19 cellular contexts compared by ENCODE assay signal in the genomic region with DNA sequence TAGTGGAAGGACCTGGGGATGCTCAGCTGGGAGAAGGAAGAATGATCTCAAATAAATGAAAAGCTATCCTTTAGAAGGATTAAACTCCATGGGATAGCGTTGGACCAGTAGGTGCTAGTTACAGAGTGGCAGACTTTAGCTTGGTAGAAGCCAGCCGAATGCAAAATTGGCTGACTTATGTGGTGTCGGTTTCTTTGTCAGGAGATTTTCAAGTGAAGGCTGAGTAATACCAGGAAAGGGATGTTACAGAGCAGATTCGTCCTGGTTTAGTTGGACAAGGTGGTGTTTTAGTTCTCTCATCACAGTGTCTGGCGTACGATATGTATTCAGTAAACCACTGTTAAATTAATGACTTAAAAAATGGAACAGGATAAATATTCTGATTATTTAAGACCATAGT. TPM values are rescaled to one million over a fixed set of nuclear protein-coding genes. Genes with fewer than 3 reads are reported as not detected.
DNase-seq lines count a peak whose midpoint lies in the region; ATAC-seq lines count a peak whose summit lies in the region.
"Had no signal": no experiment of that assay in that cellular context is flagged by ENCODE, and none has a peak within 500 bp of the region (broad histone marks: within the 10 kb centered on the region; RNA-seq: fewer than 3 reads in every experiment).

No MANE protein-coding gene starts in this region.

- peak; percentile 54 to 70 for ATAC-seq in activated T-cell treated with anti-CD3 and anti-CD28 coated beads, Interleukin-2, amount 50 U/mL, for 72 hours (replicated peaks in 1 of 2)
- peak; percentile 54 for ATAC-seq in GM21447 (IDR thresholded peaks at IDR 0.05; ENCODE audit: unreplicated experiment)
- ATAC-seq in HG03565 (IDR thresholded peaks at IDR 0.05; ENCODE audit: unreplicated experiment) = peak; percentile 37
- ATAC-seq in stimulated activated naive B cell treated with anti-CD40 and anti-IgM and Interleukin-4, amounts not matched to agents 10 μg/mL and 1 μg/mL and 100 μg/mL, for 72 hours (replicated peaks) = peak in 1 of 2 donors; percentile 38
- ATAC-seq in GM18907 (IDR thresholded peaks at IDR 0.05; ENCODE audit: unreplicated experiment) = no peak
- ATAC-seq: A549, heart right ventricle, right lobe of liver had no signal

- H3K36me3 Mint-ChIP-seq in activated T-cell treated with anti-CD3 and anti-CD28 coated beads, Interleukin-2, amount 50 U/mL, for 72 hours (ENCODE audit: insufficient read depth in 2 of 2) = peaks cover 3 to 4% of the 10 kb centered on the region in 2 donors
- peaks cover 25 to 33% of the 10 kb centered on the region in 2 donors for H3K36me3 Mint-ChIP-seq in stimulated activated naive B cell treated with anti-CD40 and anti-IgM and Interleukin-4, amounts not matched to agents 10 μg/mL and 1 μg/mL and 100 μg/mL, for 72 hours

- DNase-seq in activated T-cell treated with anti-CD3 and anti-CD28 coated beads, Interleukin-2, amount 50 U/mL, for 72 hours = peak; percentile 18 to 20
- DNase-seq in activated T-cell treated with anti-CD3 and anti-CD28 coated beads, Interleukin-2, amount 50 U/mL, for 1 hour = no peak
- DNase-seq in stimulated activated naive B cell treated with anti-CD40 and anti-IgM and Interleukin-4, amounts not matched to agents 10 μg/mL and 1 μg/mL and 100 μg/mL, for 72 hours = no peak
- DNase-seq in SKM-1 treated with dmso at 0.1 percent for 144 hours (lab: John Stamatoyannopoulos, UW; ENCODE audit: unreplicated experiment) = no peak
- DNase-seq in glomerular visceral epithelial cell (ENCODE audit: extremely low spot score) = no peak
- DNase-seq: activated B cell treated with CpG ODN at 0.5 μM for 24 hours; activated T-cell treated with anti-CD3 and anti-CD28 coated beads for 4 hours; GM23248; heart right ventricle; midbrain; NCI-H774; right lobe of liver; stimulated activated CD8-positive, alpha-beta memory T cell treated with anti-CD3 and anti-CD28 coated beads, Interleukin-4, amount 100 ng/mL, for 48 hours; transverse colon had no signal

- H3K4me1 Mint-ChIP-seq in activated T-cell treated with anti-CD3 and anti-CD28 coated beads, Interleukin-2, amount 50 U/mL, for 72 hours (ENCODE audit: low read depth) = peaks cover 52% of the 10 kb centered on the region
- H3K4me1 Mint-ChIP-seq in stimulated activated naive B cell treated with anti-CD40 and anti-IgM and Interleukin-4, amounts not matched to agents 10 μg/mL and 1 μg/mL and 100 μg/mL, for 72 hours = peaks cover 11 to 30% of the 10 kb centered on the region in 2 donors

- peak overlapping the region; percentile 13 for H3K27ac Mint-ChIP-seq in activated T-cell treated with anti-CD3 and anti-CD28 coated beads, Interleukin-2, amount 50 U/mL, for 72 hours
- H3K27ac Mint-ChIP-seq in stimulated activated naive B cell treated with anti-CD40 and anti-IgM and Interleukin-4, amounts not matched to agents 10 μg/mL and 1 μg/mL and 100 μg/mL, for 72 hours = peak overlapping the region; percentile 14
- H3K27ac Mint-ChIP-seq: activated B cell treated with CpG ODN at 0.5 μM for 24 hours, IgD-negative memory B cell had no signal

- peak overlapping the region in 1 of 2 donors; percentile 41 for H3K4me3 Mint-ChIP-seq in activated T-cell treated with anti-CD3 and anti-CD28 coated beads, Interleukin-2, amount 50 U/mL, for 72 hours
- H3K4me3 Mint-ChIP-seq in stimulated activated naive B cell treated with anti-CD40 and anti-IgM and Interleukin-4, amounts not matched to agents 10 μg/mL and 1 μg/mL and 100 μg/mL, for 72 hours = no peak overlapping the region
- H3K4me3 Mint-ChIP-seq: activated B cell treated with CpG ODN at 0.5 μM for 24 hours, IgD-negative memory B cell had no signal

- H3K27me3 Mint-ChIP-seq in activated T-cell treated with anti-CD3 and anti-CD28 coated beads, Interleukin-2, amount 50 U/mL, for 72 hours (ENCODE audit: low read depth) = no peaks in the 10 kb centered on the region
- H3K27me3 Mint-ChIP-seq in stimulated activated naive B cell treated with anti-CD40 and anti-IgM and Interleukin-4, amounts not matched to agents 10 μg/mL and 1 μg/mL and 100 μg/mL, for 72 hours = no peaks in the 10 kb centered on the region
- H3K27me3 Mint-ChIP-seq: activated B cell treated with CpG ODN at 0.5 μM for 24 hours, IgD-negative memory B cell had no signal

- H3K9me3 Mint-ChIP-seq in activated T-cell treated with anti-CD3 and anti-CD28 coated beads, Interleukin-2, amount 50 U/mL, for 72 hours = no peaks in the 10 kb centered on the region
- H3K9me3 Mint-ChIP-seq in stimulated activated naive B cell treated with anti-CD40 and anti-IgM and Interleukin-4, amounts not matched to agents 10 μg/mL and 1 μg/mL and 100 μg/mL, for 72 hours = peaks cover 0 to 2% of the 10 kb centered on the region in 2 donors
- H3K9me3 Mint-ChIP-seq: activated B cell treated with CpG ODN at 0.5 μM for 24 hours, IgD-negative memory B cell had no signal

RNA-seq across cellular contexts. Expression of gene FDX1, which starts 26.0 kb away (rescaled TPM):
- 1 to 10 TPM; 7.7 to 8.0 TPM for total RNA-seq in activated T-cell treated with anti-CD3 and anti-CD28 coated beads, Interleukin-2, amount 50 U/mL, for 72 hours

Comparison
In these comparisons a context has a peak if more than half of its experiments do, and no peak if none do; other contexts are left out.
1. DNase-seq: peak in activated T-cell treated with anti-CD3 and anti-CD28 coated beads, Interleukin-2, amount 50 U/mL, for 72 hours (2 of 2); none in activated T-cell treated with anti-CD3 and anti-CD28 coated beads, Interleukin-2, amount 50 U/mL, for 1 hour (single experiment), stimulated activated naive B cell treated with anti-CD40 and anti-IgM and Interleukin-4, amounts not matched to agents 10 μg/mL and 1 μg/mL and 100 μg/mL, for 72 hours (single experiment), SKM-1 treated with dmso at 0.1 percent for 144 hours (single experiment) and glomerular visceral epithelial cell (single experiment).